ENCODE assay signal across 11 cellular contexts in genomic region chr2:218516614-218517013, GRCh38. TPM values are rescaled to one million over a fixed set of nuclear protein-coding genes. Genes with fewer than 3 reads are reported as not detected.
A peak's percentile ranks its signal among the peaks of the same experiment; 100 is the strongest.
DNase-seq lines count a peak whose midpoint lies in the region; ATAC-seq and TF ChIP-seq lines count a peak whose summit lies in the region.
"Had no signal": no experiment of that assay in that cellular context is flagged by ENCODE, and none has a peak within 500 bp of the region (broad histone marks: within the 10 kb centered on the region; RNA-seq: fewer than 3 reads in every experiment).

No MANE protein-coding gene starts in this region.

- H3K4me3 ChIP-seq in colonic mucosa (no peak overlapping the region), neutrophil (ENCODE audit: low read depth in 1 of 2, low read length in 1 of 2) (no peak overlapping the region)

- H3K4me3 Mint-ChIP-seq in activated CD4-positive, alpha-beta T cell treated with anti-CD3 and anti-CD28 coated beads for 36 hours = no peak overlapping the region
- H3K4me3 Mint-ChIP-seq: activated T-cell treated with anti-CD3 and anti-CD28 coated beads, Interleukin-2, amount 50 U/mL, for 4 hours had no signal

- no peak overlapping the region for H3K27ac Mint-ChIP-seq in activated CD4-positive, alpha-beta T cell treated with anti-CD3 and anti-CD28 coated beads for 36 hours

- no peak overlapping the region for H3K9ac ChIP-seq in colonic mucosa (ENCODE audit: low read depth in 2 of 2, low read length in 2 of 2)

- H3K27me3 ChIP-seq in colonic mucosa = no peaks in the 10 kb centered on the region
- no peaks in the 10 kb centered on the region for H3K27me3 ChIP-seq in neutrophil

- no peaks in the 10 kb centered on the region for H3K9me3 Mint-ChIP-seq in activated CD4-positive, alpha-beta T cell treated with anti-CD3 and anti-CD28 coated beads for 36 hours (ENCODE audit: low read depth)
- H3K9me3 Mint-ChIP-seq: activated T-cell treated with anti-CD3 and anti-CD28 coated beads, Interleukin-2, amount 50 U/mL, for 4 hours had no signal

- DNase-seq in activated CD4-positive, alpha-beta T cell treated with anti-CD3 and anti-CD28 coated beads for 36 hours = peak; percentile 10
- DNase-seq in activated CD4-positive, alpha-beta T cell treated with anti-CD3 and anti-CD28 coated beads, Interleukin-2, amount 50 U/mL, for 1 hour = no peak
- DNase-seq in Kasumi-1 (lab: John Stamatoyannopoulos, UW) = peak; percentile 20 to 30
- DNase-seq in colonic mucosa = no peak
- DNase-seq in globus pallidus (ENCODE audit: low spot score) = no peak
- no peak for DNase-seq in retina
- DNase-seq: activated T-cell treated with anti-CD3 and anti-CD28 coated beads, Interleukin-2, amount 50 U/mL, for 4 hours; NCI-H2171 had no signal

- CTCF ChIA-PET in activated CD4-positive, alpha-beta T cell treated with anti-CD3 and anti-CD28 coated beads for 36 hours (lab: Charles Lee) = interaction anchor here (0.6 to 1.7 kb wide), 9 partner anchors 14 to 100 kb away, joined by 3 to 9 read pairs (median 3); no protein-coding TSS in a partner anchor

- POLR2A ChIA-PET in activated CD4-positive, alpha-beta T cell treated with anti-CD3 and anti-CD28 coated beads for 36 hours (lab: Charles Lee) = interaction anchor here (0.6 to 0.7 kb wide), 2 partner anchors 71 to 75 kb away, joined by 3 read pairs; no protein-coding TSS in a partner anchor

- H3K27me3 Mint-ChIP-seq in activated CD4-positive, alpha-beta T cell treated with anti-CD3 and anti-CD28 coated beads for 36 hours = no peaks in the 10 kb centered on the region

- intact Hi-C loops in activated CD4-positive, alpha-beta T cell treated with anti-CD3 and anti-CD28 coated beads for 36 hours (cut with DNase I, micrococcal nuclease) = loop anchor here (2.0 to 5.0 kb wide), 2 partner anchors 51 to 110 kb away; partner anchors contain the start of genes CNOT9 (in 1 of the 2) and USP37 (in 1 of the 2)
- intact Hi-C loops in colonic mucosa (cut with DNase I) = no loop called here

- peak; percentile 73 for ATAC-seq in activated CD4-positive, alpha-beta T cell treated with anti-CD3 and anti-CD28 coated beads for 36 hours
- ATAC-seq in HG02840 (IDR thresholded peaks at IDR 0.05; ENCODE audit: low FRiP score, unreplicated experiment) = no peak
- ATAC-seq: activated T-cell treated with anti-CD3 and anti-CD28 coated beads, Interleukin-2, amount 50 U/mL, for 4 hours had no signal

- H3K9me3 ChIP-seq in colonic mucosa = no peaks in the 10 kb centered on the region
- H3K9me3 ChIP-seq in neutrophil = no peaks in the 10 kb centered on the region
- H3K9me3 ChIP-seq: Caco-2 had no signal

- H3K36me3 ChIP-seq in colonic mucosa = no peaks in the 10 kb centered on the region
- no peaks in the 10 kb centered on the region for H3K36me3 ChIP-seq in neutrophil

- peak; percentile 24 for TF ChIP-seq CTCF in colonic mucosa (IDR thresholded peaks at IDR 0.05)
- peak; percentile 40 for TF ChIP-seq CTCF in neutrophil (IDR thresholded peaks at IDR 0.05)

- H3K4me1 ChIP-seq in colonic mucosa (no peaks in the 10 kb centered on the region), neutrophil (ENCODE audit: control insufficient read depth in 1 of 2, insufficient read depth in 1 of 2, low read depth in 1 of 2, low read length in 1 of 2) (no peaks in the 10 kb centered on the region)
- H3K4me1 ChIP-seq: Caco-2 had no signal

- H3K27ac ChIP-seq in colonic mucosa (no peak overlapping the region), neutrophil (no peak overlapping the region)

- H3K4me1 Mint-ChIP-seq in activated CD4-positive, alpha-beta T cell treated with anti-CD3 and anti-CD28 coated beads for 36 hours = peaks cover 30% of the 10 kb centered on the region

- H3K36me3 Mint-ChIP-seq in activated CD4-positive, alpha-beta T cell treated with anti-CD3 and anti-CD28 coated beads for 36 hours (ENCODE audit: low read depth) = peaks cover 32% of the 10 kb centered on the region

RNA-seq across cellular contexts. Expression of gene USP37, which starts 51.5 kb away (rescaled TPM):
- total RNA-seq in activated CD4-positive, alpha-beta T cell treated with anti-CD3 and anti-CD28 coated beads for 36 hours = 10 to 100 TPM; 42.5 to 46.8 TPM
- 10 to 100 TPM; 13.1 to 13.4 TPM for total RNA-seq in colonic mucosa

RNA-seq across cellular contexts. Expression of gene CNOT9, which starts 52.0 kb away (rescaled TPM):
- total RNA-seq in activated CD4-positive, alpha-beta T cell treated with anti-CD3 and anti-CD28 coated beads for 36 hours = 100 to 1,000 TPM; 100 to 105 TPM
- 10 to 100 TPM; 36.0 to 52.5 TPM for total RNA-seq in colonic mucosa

Comparison
In these comparisons a context has a peak if more than half of its experiments do, and no peak if none do; other contexts are left out.
1. DNase-seq: peak in activated CD4-positive, alpha-beta T cell treated with anti-CD3 and anti-CD28 coated beads for 36 hours (single experiment) and Kasumi-1 (2 of 2); none in activated CD4-positive, alpha-beta T cell treated with anti-CD3 and anti-CD28 coated beads, Interleukin-2, amount 50 U/mL, for 1 hour (single experiment), colonic mucosa (single experiment), globus pallidus (single experiment) and retina (single experiment).